In genomic region chr6:37051138-37052026, GRCh38 we compare ENCODE assay signal across 1 cellular context.
TF ChIP-seq lines count a peak whose summit lies in the region.

No MANE protein-coding gene starts in this region.

TF ChIP-seq in HepG2, 621 proteins besides CTCF, POLR2A, EP300 and RAD21 (continued from another document and continues in another):
- TF ChIP-seq ZNF710 (CRISPR knock-in tag; IDR thresholded peaks at IDR 0.05; ENCODE audit: borderline replicate concordance) (peak; percentile 76; the same call in 1 of the 2 replicates), ZBTB14 (CRISPR knock-in tag; IDR thresholded peaks at IDR 0.05) (no peak), MED13 (CRISPR knock-in tag; IDR thresholded peaks at IDR 0.05) (no peak), GATAD1 (CRISPR knock-in tag; IDR thresholded peaks at IDR 0.05) (peak; percentile 58; the same call in 1 of the 2 replicates), SIX4 (CRISPR knock-in tag; IDR thresholded peaks at IDR 0.05) (no peak), TAF15 (IDR thresholded peaks at IDR 0.05; ENCODE audit: low read depth, low read length, poor library complexity, severe bottlenecking) (no peak), TSC22D2 (CRISPR knock-in tag; IDR thresholded peaks at IDR 0.05; ENCODE audit: borderline replicate concordance) (peak; percentile 96; the same call in 1 of the 2 replicates), ETV5 (CRISPR knock-in tag; IDR thresholded peaks at IDR 0.05; ENCODE audit: borderline replicate concordance) (no peak), ZBTB34 (CRISPR knock-in tag; IDR thresholded peaks at IDR 0.05) (no peak), ZBTB49 (CRISPR knock-in tag; IDR thresholded peaks at IDR 0.05; ENCODE audit: borderline replicate concordance) (no peak), NR2C2 (CRISPR knock-in tag; IDR thresholded peaks at IDR 0.05; ENCODE audit: borderline replicate concordance) (no peak), MNT (IDR thresholded peaks at IDR 0.05) (peak; percentile 97), ZBTB2 (CRISPR knock-in tag; IDR thresholded peaks at IDR 0.05; ENCODE audit: low read depth) (no peak), TOE1 (CRISPR knock-in tag; IDR thresholded peaks at IDR 0.05) (no peak), ZBTB43 (CRISPR knock-in tag; conservative IDR thresholded peaks at IDR 0.05) (peak; percentile 72; the same call in 1 of the 2 replicates), ETV6 (CRISPR knock-in tag; conservative IDR thresholded peaks at IDR 0.05) (no peak), CHD2 (IDR thresholded peaks at IDR 0.05; ENCODE audit: low read depth, low read length) (no peak), EED (CRISPR knock-in tag; IDR thresholded peaks at IDR 0.05) (peak; percentile 92), ZNF350 (CRISPR knock-in tag; IDR thresholded peaks at IDR 0.05; ENCODE audit: borderline replicate concordance, low read depth) (peak; percentile 83), ZFP36L1 (CRISPR knock-in tag; IDR thresholded peaks at IDR 0.05) (0 out of 2 replicates have a peak, but pooled peaks have one; percentile 9), HINFP (CRISPR knock-in tag; IDR thresholded peaks at IDR 0.05; ENCODE audit: low read depth) (no peak; the same call in 1 of the 2 replicates), ZNF143 (CRISPR knock-in tag; IDR thresholded peaks at IDR 0.05) (0 out of 2 replicates have a peak, but pooled peaks have one; percentile 41), PHF21A (CRISPR knock-in tag; IDR thresholded peaks at IDR 0.05) (no peak), ZNF496 (CRISPR knock-in tag; IDR thresholded peaks at IDR 0.05; ENCODE audit: insufficient replicate concordance) (no peak), ARID2 (CRISPR knock-in tag; IDR thresholded peaks at IDR 0.05; ENCODE audit: borderline replicate concordance) (peak; percentile 96), ZNF451 (CRISPR knock-in tag; IDR thresholded peaks at IDR 0.05) (0 out of 2 replicates have a peak, but pooled peaks have one; percentile 71), ZBTB38 (CRISPR knock-in tag; IDR thresholded peaks at IDR 0.05) (peak; percentile 92), YEATS4 (CRISPR knock-in tag; IDR thresholded peaks at IDR 0.05; ENCODE audit: borderline replicate concordance) (no peak), ZNF75D (CRISPR knock-in tag; IDR thresholded peaks at IDR 0.05; ENCODE audit: borderline replicate concordance) (no peak), PHF20 (CRISPR knock-in tag; IDR thresholded peaks at IDR 0.05) (no peak), ZNF547 (CRISPR knock-in tag; IDR thresholded peaks at IDR 0.05) (no peak), TRIM24 (CRISPR knock-in tag; IDR thresholded peaks at IDR 0.05) (no peak), KDM5A (IDR thresholded peaks at IDR 0.05; ENCODE audit: borderline replicate concordance, low read length) (no peak), IKZF4 (CRISPR knock-in tag; IDR thresholded peaks at IDR 0.05; ENCODE audit: borderline replicate concordance, low read depth, not compliant biosample characterization) (peak; percentile 53), TARDBP (CRISPR knock-in tag; IDR thresholded peaks at IDR 0.05) (peak; percentile 84), NKX3-1 (CRISPR knock-in tag; IDR thresholded peaks at IDR 0.05) (no peak), KDM1A (CRISPR knock-in tag; IDR thresholded peaks at IDR 0.05) (peak; percentile 62), KDM3A (CRISPR knock-in tag; IDR thresholded peaks at IDR 0.05; ENCODE audit: low read depth) (peak; percentile 85; the same call in 1 of the 2 replicates), DR1 (CRISPR knock-in tag; IDR thresholded peaks at IDR 0.05) (peak; percentile 51; the same call in 1 of the 2 replicates), NFIB (CRISPR knock-in tag; IDR thresholded peaks at IDR 0.05; ENCODE audit: borderline replicate concordance) (no peak), ZBED4 (CRISPR knock-in tag; IDR thresholded peaks at IDR 0.05; ENCODE audit: borderline replicate concordance) (no peak), SRSF1 (optimal IDR thresholded peaks at IDR 0.05; ENCODE audit: low read depth, low read length) (no peak), ZNF761 (CRISPR knock-in tag; conservative IDR thresholded peaks at IDR 0.05) (peak; percentile 31; the same call in 1 of the 2 replicates)
